ENCODE assay signal across 33 cellular contexts in genomic region chr14:73265721-73266046, GRCh38. TPM values are rescaled to one million over a fixed set of nuclear protein-coding genes. Genes with fewer than 3 reads are reported as not detected.
"Had no signal": no experiment of that assay in that cellular context is flagged by ENCODE, and none has a peak within 500 bp of the region (broad histone marks: within the 10 kb centered on the region; RNA-seq: fewer than 3 reads in every experiment).

No MANE protein-coding gene starts in this region.

- H3K4me3 ChIP-seq: adrenal gland, body of pancreas, esophagus squamous epithelium, gastroesophageal sphincter had no signal

- H3K4me3 Mint-ChIP-seq: activated CD4-positive, alpha-beta memory T cell treated with anti-CD3 and anti-CD28 coated beads for 36 hours; activated CD4-positive, alpha-beta T cell treated with anti-CD3 and anti-CD28 coated beads for 36 hours; activated CD4-positive, alpha-beta T cell treated with anti-CD3 and anti-CD28 coated beads, Interleukin-2, amount 10 ng/mL, durations not matched to agents 24 days and 14 days; activated CD8-positive, alpha-beta memory T cell treated with anti-CD3 and anti-CD28 coated beads, Interleukin-2, amount 10 ng/mL, durations not matched to agents 7 days and 5 days; activated CD8-positive, alpha-beta T cell treated with anti-CD3 and anti-CD28 coated beads, Interleukin-2, amount 10 ng/mL, durations not matched to agents 7 days and 5 days; activated naive CD4-positive, alpha-beta T cell treated with anti-CD3 and anti-CD28 coated beads for 36 hours; activated naive CD4-positive, alpha-beta T cell treated with anti-CD3 and anti-CD28 coated beads, Interleukin-2, amount 50 U/mL, for 24 hours; activated naive CD8-positive, alpha-beta T cell treated with anti-CD3 and anti-CD28 coated beads for 36 hours; activated naive CD8-positive, alpha-beta T cell treated with anti-CD3 and anti-CD28 coated beads, Interleukin-2, amount 50 U/mL, for 24 hours; activated T-helper 1 cell treated with anti-CD3 and anti-CD28 coated beads, Interleukin-12 subunit alpha, Interleukin-12 subunit beta, Interleukin-2, Interleukin-4 antibody, amounts not matched to agents 30 ng/mL and 10 ng/mL and 1 ng/mL, durations not matched to agents 14 hours and 24 hours and 36 hours; T-helper 17 cell; T-helper 2 cell treated with Interferon-gamma antibody and Interleukin-4, amounts not matched to agents 5 μg/mL and 100 μg/mL, for 36 hours had no signal

- DNase-seq: activated CD4-positive, alpha-beta memory T cell treated with anti-CD3 and anti-CD28 coated beads for 36 hours; activated CD4-positive, alpha-beta T cell treated with anti-CD3 and anti-CD28 coated beads for 36 hours; activated CD4-positive, alpha-beta T cell treated with anti-CD3 and anti-CD28 coated beads, Interleukin-2, amount 10 ng/mL, durations not matched to agents 24 days and 14 days; activated CD4-positive, CD25-positive, alpha-beta regulatory T cell; activated CD4-positive, CD25-positive, alpha-beta regulatory T cell treated with anti-CD3 and anti-CD28 coated beads, Interleukin-2, amount 50 U/mL, for 72 hours; activated CD8-positive, alpha-beta memory T cell treated with anti-CD3 and anti-CD28 coated beads, Interleukin-2, amount 10 ng/mL, durations not matched to agents 7 days and 5 days; activated CD8-positive, alpha-beta memory T cell treated with anti-CD3 and anti-CD28 coated beads, Interleukin-2, amount 50 U/mL, for 4 hours; activated CD8-positive, alpha-beta T cell treated with anti-CD3 and anti-CD28 coated beads, Interleukin-2, amount 10 ng/mL, durations not matched to agents 7 days and 5 days; activated effector memory CD4-positive, alpha-beta T cell treated with anti-CD3 and anti-CD28 coated beads, Interleukin-2, amount 50 U/mL, for 16 hours; activated naive CD4-positive, alpha-beta T cell treated with anti-CD3 and anti-CD28 coated beads for 36 hours; activated naive CD8-positive, alpha-beta T cell treated with anti-CD3 and anti-CD28 coated beads for 36 hours; activated naive CD8-positive, alpha-beta T cell treated with anti-CD3 and anti-CD28 coated beads, Interleukin-2, amount 50 U/mL, for 24 hours; activated T-cell treated with anti-CD3 and anti-CD28 coated beads, Interleukin-2, amount 50 U/mL, for 1 hour; activated T-cell treated with anti-CD3 and anti-CD28 coated beads, Interleukin-2, amount 50 U/mL, for 48 hours; amygdala; aorta; body of pancreas; caudate nucleus; cortex of kidney; dermis blood vessel endothelial cell; effector CD8-positive, alpha-beta T cell; esophagus squamous epithelium; foreskin melanocyte; T-helper 1 cell; T-helper 17 cell; T1000 had no signal

- H3K27me3 ChIP-seq: adrenal gland, body of pancreas, esophagus squamous epithelium, gastroesophageal sphincter had no signal

- H3K27ac Mint-ChIP-seq: activated CD4-positive, alpha-beta memory T cell treated with anti-CD3 and anti-CD28 coated beads for 36 hours; activated CD4-positive, alpha-beta T cell treated with anti-CD3 and anti-CD28 coated beads for 36 hours; activated CD4-positive, alpha-beta T cell treated with anti-CD3 and anti-CD28 coated beads, Interleukin-2, amount 10 ng/mL, durations not matched to agents 24 days and 14 days; activated CD8-positive, alpha-beta memory T cell treated with anti-CD3 and anti-CD28 coated beads, Interleukin-2, amount 10 ng/mL, durations not matched to agents 7 days and 5 days; activated CD8-positive, alpha-beta T cell treated with anti-CD3 and anti-CD28 coated beads, Interleukin-2, amount 10 ng/mL, durations not matched to agents 7 days and 5 days; activated naive CD4-positive, alpha-beta T cell treated with anti-CD3 and anti-CD28 coated beads for 36 hours; activated naive CD4-positive, alpha-beta T cell treated with anti-CD3 and anti-CD28 coated beads, Interleukin-2, amount 50 U/mL, for 24 hours; activated naive CD8-positive, alpha-beta T cell treated with anti-CD3 and anti-CD28 coated beads for 36 hours; activated naive CD8-positive, alpha-beta T cell treated with anti-CD3 and anti-CD28 coated beads, Interleukin-2, amount 50 U/mL, for 24 hours; activated T-helper 1 cell treated with anti-CD3 and anti-CD28 coated beads, Interleukin-12 subunit alpha, Interleukin-12 subunit beta, Interleukin-2, Interleukin-4 antibody, amounts not matched to agents 30 ng/mL and 10 ng/mL and 1 ng/mL, durations not matched to agents 14 hours and 24 hours and 36 hours; activated T-helper 2 cell treated with anti-CD3 and anti-CD28 coated beads, Interferon-gamma antibody, Interleukin-2, Interleukin-4, amounts not matched to agents 10 μg/mL and 5 μg/mL and 100 μg/mL, durations not matched to agents 14 hours and 24 hours and 36 hours; T-helper 17 cell; T-helper 2 cell treated with Interferon-gamma antibody and Interleukin-4, amounts not matched to agents 5 μg/mL and 100 μg/mL, for 36 hours had no signal

- H3K36me3 ChIP-seq: adrenal gland had no signal

- ATAC-seq: activated CD4-positive, alpha-beta T cell treated with anti-CD3 and anti-CD28 coated beads for 36 hours; activated CD8-positive, alpha-beta memory T cell treated with anti-CD3 and anti-CD28 coated beads, Interleukin-2, amount 10 ng/mL, durations not matched to agents 7 days and 5 days; activated CD8-positive, alpha-beta T cell treated with anti-CD3 and anti-CD28 coated beads, Interleukin-2, amount 10 ng/mL, durations not matched to agents 7 days and 5 days; activated naive CD8-positive, alpha-beta T cell treated with anti-CD3 and anti-CD28 coated beads, Interleukin-2, amount 50 U/mL, for 24 hours; body of pancreas; gastroesophageal sphincter; T-helper 17 cell had no signal

- H3K36me3 Mint-ChIP-seq: activated CD4-positive, alpha-beta memory T cell treated with anti-CD3 and anti-CD28 coated beads for 36 hours; activated CD8-positive, alpha-beta memory T cell treated with anti-CD3 and anti-CD28 coated beads, Interleukin-2, amount 10 ng/mL, durations not matched to agents 7 days and 5 days; activated naive CD8-positive, alpha-beta T cell treated with anti-CD3 and anti-CD28 coated beads for 36 hours had no signal

- H3K27ac ChIP-seq: adrenal gland, body of pancreas, epithelial cell of prostate, esophagus squamous epithelium, gastroesophageal sphincter had no signal

- H3K9me3 ChIP-seq: adrenal gland, body of pancreas, esophagus squamous epithelium, gastroesophageal sphincter had no signal

- H3K9me3 Mint-ChIP-seq: activated CD4-positive, alpha-beta memory T cell treated with anti-CD3 and anti-CD28 coated beads for 36 hours; activated CD4-positive, alpha-beta T cell treated with anti-CD3 and anti-CD28 coated beads, Interleukin-2, amount 10 ng/mL, durations not matched to agents 24 days and 14 days; activated naive CD4-positive, alpha-beta T cell treated with anti-CD3 and anti-CD28 coated beads for 36 hours; activated naive CD4-positive, alpha-beta T cell treated with anti-CD3 and anti-CD28 coated beads, Interleukin-2, amount 50 U/mL, for 24 hours; activated naive CD8-positive, alpha-beta T cell treated with anti-CD3 and anti-CD28 coated beads for 36 hours; activated naive CD8-positive, alpha-beta T cell treated with anti-CD3 and anti-CD28 coated beads, Interleukin-2, amount 50 U/mL, for 24 hours; activated T-helper 1 cell treated with anti-CD3 and anti-CD28 coated beads, Interleukin-12 subunit alpha, Interleukin-12 subunit beta, Interleukin-2, Interleukin-4 antibody, amounts not matched to agents 30 ng/mL and 10 ng/mL and 1 ng/mL, durations not matched to agents 14 hours and 24 hours and 36 hours; activated T-helper 2 cell treated with anti-CD3 and anti-CD28 coated beads, Interferon-gamma antibody, Interleukin-2, Interleukin-4, amounts not matched to agents 10 μg/mL and 5 μg/mL and 100 μg/mL, durations not matched to agents 14 hours and 24 hours and 36 hours; T-helper 2 cell treated with Interferon-gamma antibody and Interleukin-4, amounts not matched to agents 5 μg/mL and 100 μg/mL, for 36 hours had no signal

RNA-seq across cellular contexts. Expression of gene PAPLN, which starts 28.4 kb away (rescaled TPM):
- total RNA-seq: T-helper 17 cell had no signal
